Comparison of ENCODE assay signal across 26 cellular contexts in genomic region chr11:72754149-72754543, GRCh38. TPM values are rescaled to one million over a fixed set of nuclear protein-coding genes. Genes with fewer than 3 reads are reported as not detected.
DNase-seq lines count a peak whose midpoint lies in the region; ATAC-seq and TF ChIP-seq lines count a peak whose summit lies in the region.
"Had no signal": no experiment of that assay in that cellular context is flagged by ENCODE, and none has a peak within 500 bp of the region (broad histone marks: within the 10 kb centered on the region; RNA-seq: fewer than 3 reads in every experiment).

No MANE protein-coding gene starts in this region.

- H3K27me3 Mint-ChIP-seq in CD4-positive, CD25-positive, alpha-beta regulatory T cell = no peaks in the 10 kb centered on the region
- H3K27me3 Mint-ChIP-seq in type B pancreatic cell = no peaks in the 10 kb centered on the region
- H3K27me3 Mint-ChIP-seq: B cell, T-cell had no signal

- CTCF ChIA-PET in RWPE1 (lab: Yijun Ruan, JAX) = no interaction called here

- POLR2A ChIA-PET in RWPE1 (lab: Yijun Ruan, JAX; ENCODE audit: low non-redundant PET) = no interaction called here

- peak overlapping the region in 3 of 4 donors; percentile 26 to 89 (median 38) for H3K4me3 Mint-ChIP-seq in CD4-positive, CD25-positive, alpha-beta regulatory T cell
- no peak overlapping the region for H3K4me3 Mint-ChIP-seq in type B pancreatic cell
- H3K4me3 Mint-ChIP-seq: HFFc6 had no signal

- TF ChIP-seq CTCF in RWPE1 (conservative IDR thresholded peaks at IDR 0.05; ENCODE audit: low read depth) (no peak), dorsolateral prefrontal cortex (IDR thresholded peaks at IDR 0.05 in 54 of 56, conservative IDR thresholded peaks at IDR 0.05 in 2 of 56; ENCODE audit: low read depth in 1 of 56, partially characterized antibody in 56 of 56) (no peak), type B pancreatic cell (conservative IDR thresholded peaks at IDR 0.05) (no peak), BE2C (IDR thresholded peaks at IDR 0.05; ENCODE audit: low read depth, low read length) (no peak)

- no peaks in the 10 kb centered on the region for H3K27me3 ChIP-seq in CD4-positive, CD25-positive, alpha-beta regulatory T cell (ENCODE audit: control insufficient read depth, insufficient read depth, low read length)
- H3K27me3 ChIP-seq in dorsolateral prefrontal cortex = no peaks in the 10 kb centered on the region
- no peaks in the 10 kb centered on the region for H3K27me3 ChIP-seq in BE2C
- H3K27me3 ChIP-seq: MG63, SJSA1 had no signal

- peaks cover 27% of the 10 kb centered on the region for H3K36me3 Mint-ChIP-seq in CD4-positive, CD25-positive, alpha-beta regulatory T cell
- peaks cover 30% of the 10 kb centered on the region for H3K36me3 Mint-ChIP-seq in type B pancreatic cell

- intact Hi-C loops in dorsolateral prefrontal cortex (cut with DNase I) = no loop called here

- peak overlapping the region in 1 of 3 donors; percentile 26 for H3K27ac Mint-ChIP-seq in CD4-positive, CD25-positive, alpha-beta regulatory T cell
- H3K27ac Mint-ChIP-seq in type B pancreatic cell = peak overlapping the region; percentile 43
- H3K27ac Mint-ChIP-seq: CD8-positive, alpha-beta T cell; HFFc6 had no signal

- no peak overlapping the region for H3K4me3 ChIP-seq in CD4-positive, CD25-positive, alpha-beta regulatory T cell (ENCODE audit: low read depth, low read length)
- no peak overlapping the region for H3K4me3 ChIP-seq in dorsolateral prefrontal cortex
- no peak overlapping the region for H3K4me3 ChIP-seq in BE2C (ENCODE audit: low read depth, low read length)
- H3K4me3 ChIP-seq: GM23248, HAP-1, MG63, SJSA1 had no signal

- no peaks in the 10 kb centered on the region for H3K9me3 ChIP-seq in CD4-positive, CD25-positive, alpha-beta regulatory T cell (ENCODE audit: control insufficient read depth in 2 of 2, low read length in 2 of 2)
- no peaks in the 10 kb centered on the region for H3K9me3 ChIP-seq in BE2C
- H3K9me3 ChIP-seq: Caco-2, HAP-1, MG63, SJSA1 had no signal

- ATAC-seq in CD4-positive, CD25-positive, alpha-beta regulatory T cell (ENCODE audit: low read depth in 2 of 2) = no peak
- ATAC-seq: CD8-positive, alpha-beta T cell; T-cell had no signal

- no peak overlapping the region for H3K27ac ChIP-seq in CD4-positive, CD25-positive, alpha-beta regulatory T cell (ENCODE audit: insufficient read depth, low read length, poor library complexity, severe bottlenecking)
- peak overlapping the region; percentile 75 for H3K27ac ChIP-seq in RWPE1
- peak overlapping the region in 32 of 59 donors; percentile 5 to 93 (median 86) for H3K27ac ChIP-seq in dorsolateral prefrontal cortex
- H3K27ac ChIP-seq: GM23248, SJSA1 had no signal

- H3K4me1 ChIP-seq in CD4-positive, CD25-positive, alpha-beta regulatory T cell (ENCODE audit: control insufficient read depth, insufficient read depth, low read length, poor library complexity, severe bottlenecking) = peaks cover 32% of the 10 kb centered on the region
- H3K4me1 ChIP-seq in BE2C = peaks cover 9% of the 10 kb centered on the region

- no peaks in the 10 kb centered on the region for H3K36me3 ChIP-seq in CD4-positive, CD25-positive, alpha-beta regulatory T cell (ENCODE audit: control insufficient read depth, insufficient read depth, low read length)
- H3K36me3 ChIP-seq in BE2C = no peaks in the 10 kb centered on the region
- H3K36me3 ChIP-seq: HAP-1, MG63, SJSA1 had no signal

- DNase-seq in CD4-positive, CD25-positive, alpha-beta regulatory T cell = no peak
- DNase-seq in RWPE1 (ENCODE audit: low spot score) (no peak), dorsolateral prefrontal cortex (no peak), type B pancreatic cell (ENCODE audit: extremely low spot score, unreplicated experiment) (no peak), CD1c-positive myeloid dendritic cell (ENCODE audit: extremely low spot score) (no peak), BE2C (no peak), DMS153 treated with DMSO at 0.1 percent for 48 hours (lab: John Stamatoyannopoulos, UW; ENCODE audit: unreplicated experiment) (no peak)
- DNase-seq: CD8-positive, alpha-beta T cell; DND-41; GM23248; HFFc6; KG1; MG63; NCI-H1105 treated with DMSO at 0.1 percent for 48 hours; NCI-H146; NCI-H1930; NCI-H2107; NCI-H446; NCI-H524 treated with DMSO at 0.1 percent for 48 hours; NCI-H774; PC-3; T-cell had no signal

- peaks cover 4 to 41% (median 26%) of the 10 kb centered on the region in 4 donors for H3K4me1 Mint-ChIP-seq in CD4-positive, CD25-positive, alpha-beta regulatory T cell
- peaks cover 27% of the 10 kb centered on the region for H3K4me1 Mint-ChIP-seq in type B pancreatic cell (ENCODE audit: unreplicated experiment)

- H3K9me3 Mint-ChIP-seq in CD4-positive, CD25-positive, alpha-beta regulatory T cell = no peaks in the 10 kb centered on the region
- H3K9me3 Mint-ChIP-seq in type B pancreatic cell = no peaks in the 10 kb centered on the region
- H3K9me3 Mint-ChIP-seq: CD8-positive, alpha-beta T cell; T-cell had no signal

RNA-seq across cellular contexts. Expression of gene ARAP1, which starts 1.9 kb away (rescaled TPM):
- 136 TPM for total RNA-seq in CD4-positive, CD25-positive, alpha-beta regulatory T cell
- polyA plus RNA-seq in CD4-positive, CD25-positive, alpha-beta regulatory T cell = 10 to 100 TPM; 24.7 to 43.7 (median 29.5) TPM
- total RNA-seq in dorsolateral prefrontal cortex = 100 to 1,000 TPM in 8 of 120 experiments, 10 to 100 TPM in 112; 42.2 to 126 (median 68.6) TPM
- total RNA-seq in type B pancreatic cell (ENCODE audit: low replicate concordance) = 80.5 and 149 TPM in 2 replicates
- 43.3 TPM for polyA plus RNA-seq in BE2C (2012; ENCODE audit: insufficient read depth, insufficient read length, low read depth)

RNA-seq across cellular contexts. Expression of gene STARD10, which starts 39.7 kb away (rescaled TPM):
- 11.2 TPM for total RNA-seq in CD4-positive, CD25-positive, alpha-beta regulatory T cell
- polyA plus RNA-seq in CD4-positive, CD25-positive, alpha-beta regulatory T cell = 10 to 100 TPM; 13.6 to 16.8 (median 14.0) TPM
- 100 to 1,000 TPM in 2 of 120 experiments, 10 to 100 TPM in 118; 31.5 to 113 (median 51.1) TPM for total RNA-seq in dorsolateral prefrontal cortex
- 170 and 313 TPM in 2 replicates for total RNA-seq in type B pancreatic cell (ENCODE audit: low replicate concordance)
- 71.9 TPM for polyA plus RNA-seq in BE2C (2012; ENCODE audit: insufficient read depth, insufficient read length, low read depth)
